Comparison of ENCODE assay signal across 25 cellular contexts in genomic region chr15:40722354-40722753, GRCh38. TPM values are rescaled to one million over a fixed set of nuclear protein-coding genes. Genes with fewer than 3 reads are reported as not detected.
"Had no signal": no experiment of that assay in that cellular context is flagged by ENCODE, and none has a peak within 500 bp of the region (broad histone marks: within the 10 kb centered on the region; RNA-seq: fewer than 3 reads in every experiment).

No MANE protein-coding gene starts in this region.

- H3K36me3 ChIP-seq: right lobe of liver, upper lobe of left lung, vagina had no signal

- H3K9me3 Mint-ChIP-seq: activated CD8-positive, alpha-beta T cell treated with anti-CD3 and anti-CD28 coated beads for 36 hours; activated naive CD4-positive, alpha-beta T cell treated with anti-CD3 and anti-CD28 coated beads for 36 hours; central memory CD8-positive, alpha-beta T cell; dendritic cell treated with granulocyte-macrophage colony-stimulating factor and Interleukin-4, amounts not matched to agents 40 ng/mL and 50 ng/mL, for 4 days; endodermal cell; nephron progenitor cell; stimulated activated naive CD8-positive, alpha-beta T cell treated with anti-CD3 and anti-CD28 coated beads, Interleukin-15, Interleukin-2, amounts not matched to agents 100 ng/mL and 50 ng/mL, for 24 hours had no signal

- ATAC-seq: esophagus mucosa, left colon had no signal

- H3K27me3 Mint-ChIP-seq: activated CD8-positive, alpha-beta T cell treated with anti-CD3 and anti-CD28 coated beads for 36 hours; central memory CD8-positive, alpha-beta T cell; dendritic cell treated with granulocyte-macrophage colony-stimulating factor and Interleukin-4, amounts not matched to agents 40 ng/mL and 50 ng/mL, for 4 days; stimulated activated naive CD8-positive, alpha-beta T cell treated with anti-CD3 and anti-CD28 coated beads, Interleukin-15, Interleukin-2, amounts not matched to agents 100 ng/mL and 50 ng/mL, for 24 hours had no signal

- H3K27ac ChIP-seq: neutrophil, right lobe of liver, upper lobe of left lung, vagina, WERI-Rb-1 had no signal

- H3K9me3 ChIP-seq: neutrophil, right lobe of liver, upper lobe of left lung, vagina had no signal

- H3K4me3 ChIP-seq: right lobe of liver, upper lobe of left lung, vagina had no signal

- H3K27me3 ChIP-seq: neutrophil, right lobe of liver, upper lobe of left lung, vagina had no signal

- H3K4me3 Mint-ChIP-seq: activated CD8-positive, alpha-beta T cell treated with anti-CD3 and anti-CD28 coated beads for 36 hours; activated naive CD4-positive, alpha-beta T cell treated with anti-CD3 and anti-CD28 coated beads for 36 hours; central memory CD8-positive, alpha-beta T cell; dendritic cell treated with granulocyte-macrophage colony-stimulating factor and Interleukin-4, amounts not matched to agents 40 ng/mL and 50 ng/mL, for 4 days; endodermal cell; nephron progenitor cell; stimulated activated naive CD8-positive, alpha-beta T cell treated with anti-CD3 and anti-CD28 coated beads, Interleukin-15, Interleukin-2, amounts not matched to agents 100 ng/mL and 50 ng/mL, for 24 hours had no signal

- DNase-seq: activated CD4-positive, CD25-positive, alpha-beta regulatory T cell treated with anti-CD3 and anti-CD28 coated beads, Interleukin-2, amount 50 U/mL, for 72 hours; activated CD8-positive, alpha-beta T cell treated with anti-CD3 and anti-CD28 coated beads for 36 hours; activated effector memory CD4-positive, alpha-beta T cell treated with Interleukin-2 at 50 U/mL for 16 hours; activated naive CD4-positive, alpha-beta T cell treated with anti-CD3 and anti-CD28 coated beads for 36 hours; anterior cingulate cortex; endodermal cell; hippocampal formation; left colon; mammary epithelial cell; nephron progenitor cell; right lobe of liver; stimulated activated CD4-positive, alpha-beta T cell treated with anti-CD3 and anti-CD28 coated beads, Interleukin-2, amount 100 ng/mL, for 48 hours; substantia nigra; T-helper 1 cell; T1000; upper lobe of left lung; WERI-Rb-1 had no signal

- H3K4me1 ChIP-seq: right lobe of liver, upper lobe of left lung, vagina had no signal

- H3K27ac Mint-ChIP-seq: activated CD8-positive, alpha-beta T cell treated with anti-CD3 and anti-CD28 coated beads for 36 hours; activated naive CD4-positive, alpha-beta T cell treated with anti-CD3 and anti-CD28 coated beads for 36 hours; dendritic cell treated with granulocyte-macrophage colony-stimulating factor and Interleukin-4, amounts not matched to agents 40 ng/mL and 50 ng/mL, for 4 days; endodermal cell; nephron progenitor cell; stimulated activated naive CD8-positive, alpha-beta T cell treated with anti-CD3 and anti-CD28 coated beads, Interleukin-15, Interleukin-2, amounts not matched to agents 100 ng/mL and 50 ng/mL, for 24 hours had no signal

- H3K4me1 Mint-ChIP-seq: central memory CD8-positive, alpha-beta T cell; endodermal cell; nephron progenitor cell had no signal

RNA-seq across cellular contexts. Expression of gene C15orf62, which starts 47.4 kb away (rescaled TPM):
- total RNA-seq: osteocyte, skeletal muscle tissue had no signal
